Comparison of ENCODE assay signal across 28 cellular contexts in genomic region chr9:70816316-70816715, GRCh38.
"Had no signal": no experiment of that assay in that cellular context is flagged by ENCODE, and none has a peak within 500 bp of the region (broad histone marks: within the 10 kb centered on the region; RNA-seq: fewer than 3 reads in every experiment).

No MANE protein-coding gene starts in this region.

- ATAC-seq: activated CD4-positive, CD25-positive, alpha-beta regulatory T cell treated with anti-CD3 and anti-CD28 coated beads, Interleukin-2, amount 50 U/mL, for 24 hours; activated CD8-positive, alpha-beta T cell treated with anti-CD3 and anti-CD28 coated beads for 36 hours; activated T-cell treated with anti-CD3 and anti-CD28 coated beads, Interleukin-2, amount 50 U/mL, for 4 hours; activated T-helper 17 cell treated with anti-CD3 and anti-CD28 coated beads, Interleukin-2, amount 50 U/mL, for 72 hours; gastroesophageal sphincter; heart right ventricle had no signal

- H3K36me3 Mint-ChIP-seq: activated naive CD8-positive, alpha-beta T cell had no signal

- H3K4me3 Mint-ChIP-seq: activated B cell treated with CpG ODN at 0.5 μM for 24 hours; activated CD8-positive, alpha-beta T cell treated with anti-CD3 and anti-CD28 coated beads for 36 hours; activated naive CD8-positive, alpha-beta T cell; activated T-cell treated with anti-CD3 and anti-CD28 coated beads, Interleukin-2, amount 50 U/mL, for 4 hours; activated T-helper 17 cell treated with anti-CD3 and anti-CD28 coated beads, Interleukin-2, amount 50 U/mL, for 72 hours; central memory CD8-positive, alpha-beta T cell had no signal

- H3K4me1 Mint-ChIP-seq: activated B cell treated with CpG ODN at 0.5 μM for 24 hours; activated T-helper 17 cell treated with anti-CD3 and anti-CD28 coated beads, Interleukin-2, amount 50 U/mL, for 72 hours; central memory CD8-positive, alpha-beta T cell had no signal

- H3K27ac Mint-ChIP-seq: activated B cell treated with CpG ODN at 0.5 μM for 24 hours; activated CD8-positive, alpha-beta T cell treated with anti-CD3 and anti-CD28 coated beads for 36 hours; activated naive CD8-positive, alpha-beta T cell; activated T-helper 17 cell treated with anti-CD3 and anti-CD28 coated beads, Interleukin-2, amount 50 U/mL, for 72 hours had no signal

- H3K9me3 Mint-ChIP-seq: activated CD8-positive, alpha-beta T cell treated with anti-CD3 and anti-CD28 coated beads for 36 hours; activated T-helper 17 cell treated with anti-CD3 and anti-CD28 coated beads, Interleukin-2, amount 50 U/mL, for 72 hours; central memory CD8-positive, alpha-beta T cell had no signal

- DNase-seq: activated B cell treated with CpG ODN at 0.5 μM for 24 hours; activated CD4-positive, alpha-beta T cell treated with anti-CD3 and anti-CD28 coated beads for 48 hours; activated CD4-positive, alpha-beta T cell treated with anti-CD3 and anti-CD28 coated beads, Interleukin-2, amount 50 U/mL, for 1 hour; activated CD4-positive, alpha-beta T cell treated with anti-CD3 and anti-CD28 coated beads, Interleukin-2, amount 50 U/mL, for 48 hours; activated CD8-positive, alpha-beta memory T cell treated with anti-CD3 and anti-CD28 coated beads for 24 hours; activated CD8-positive, alpha-beta T cell treated with anti-CD3 and anti-CD28 coated beads for 36 hours; activated effector memory CD4-positive, alpha-beta T cell treated with Interleukin-2 at 50 U/mL for 16 hours; activated gamma-delta T cell treated with Interleukin-2 at 50 U/mL for 16 hours; activated naive CD4-positive, alpha-beta T cell treated with anti-CD3 and anti-CD28 coated beads, Interleukin-2, amount 50 U/mL, for 16 hours; activated naive CD4-positive, alpha-beta T cell treated with Interleukin-2 at 50 U/mL for 16 hours; activated T-cell treated with anti-CD3 and anti-CD28 coated beads, Interleukin-2, amount 50 U/mL, for 4 hours; amniotic stem cell; anterior cingulate cortex; brain microvascular endothelial cell; colonic mucosa; effector CD8-positive, alpha-beta T cell; esophagus squamous epithelium; foreskin melanocyte; heart right ventricle; T-helper 2 cell; WERI-Rb-1 had no signal

- H3K27me3 Mint-ChIP-seq: activated CD8-positive, alpha-beta T cell treated with anti-CD3 and anti-CD28 coated beads for 36 hours; activated T-helper 17 cell treated with anti-CD3 and anti-CD28 coated beads, Interleukin-2, amount 50 U/mL, for 72 hours; central memory CD8-positive, alpha-beta T cell had no signal

- H3K27ac ChIP-seq: brain microvascular endothelial cell, colonic mucosa, epithelial cell of prostate, esophagus squamous epithelium, gastroesophageal sphincter, heart right ventricle, hepatocyte, WERI-Rb-1 had no signal
